22 cellular contexts compared by ENCODE assay signal in genomic region chrX:56228914-56229313, GRCh38. TPM values are rescaled to one million over a fixed set of nuclear protein-coding genes. Genes with fewer than 3 reads are reported as not detected.
DNase-seq lines count a peak whose midpoint lies in the region; ATAC-seq, FAIRE-seq and TF ChIP-seq lines count a peak whose summit lies in the region.
"Had no signal": no experiment of that assay in that cellular context is flagged by ENCODE, and none has a peak within 500 bp of the region (broad histone marks: within the 10 kb centered on the region; RNA-seq: fewer than 3 reads in every experiment).

No MANE protein-coding gene starts in this region.

- CTCF ChIA-PET in activated B cell treated with CpG ODN at 0.5 μM for 24 hours (lab: Charles Lee) (no interaction called here), Calu3 (lab: Charles Lee) (no interaction called here)

- no peak overlapping the region for H3K4me3 ChIP-seq in left ventricle myocardium inferior
- H3K4me3 ChIP-seq in small intestine (ENCODE audit: low read depth in 1 of 2, low read length in 2 of 2), result no peak overlapping the region
- no peak overlapping the region for H3K4me3 ChIP-seq in gastroesophageal sphincter
- H3K4me3 ChIP-seq: body of pancreas, MG63, spleen had no signal

- no peaks in the 10 kb centered on the region for H3K27me3 Mint-ChIP-seq in activated B cell treated with CpG ODN at 0.5 μM for 24 hours
- no peaks in the 10 kb centered on the region for H3K27me3 Mint-ChIP-seq in Calu3 (ENCODE audit: unreplicated experiment)

- peaks cover 16% of the 10 kb centered on the region for H3K4me1 ChIP-seq in left ventricle myocardium inferior
- no peaks in the 10 kb centered on the region for H3K4me1 ChIP-seq in small intestine (ENCODE audit: control insufficient read depth in 2 of 2, insufficient read depth in 1 of 2, low read depth in 1 of 2, low read length in 1 of 2)
- H3K4me1 ChIP-seq in gastroesophageal sphincter, result no peaks in the 10 kb centered on the region
- H3K4me1 ChIP-seq: body of pancreas had no signal

- no peak for TF ChIP-seq EP300 in gastroesophageal sphincter (IDR thresholded peaks at IDR 0.05)

- H3K9me3 Mint-ChIP-seq in activated B cell treated with CpG ODN at 0.5 μM for 24 hours (no peaks in the 10 kb centered on the region), Calu3 (ENCODE audit: low read depth, unreplicated experiment) (no peaks in the 10 kb centered on the region)
- H3K9me3 Mint-ChIP-seq: activated naive CD4-positive, alpha-beta T cell treated with anti-CD3 and anti-CD28 coated beads, Interleukin-2, amount 50 U/mL, for 72 hours; activated T-cell treated with anti-CD3 and anti-CD28 coated beads, Interleukin-2, amount 50 U/mL, for 24 hours; nephron had no signal

- no TSS peak for BruUV-seq in Calu3 (replicated peaks; lab: Mats Ljungman, UMichigan)

- no peaks in the 10 kb centered on the region for H3K9me3 ChIP-seq in left ventricle myocardium inferior (replicated peaks)
- H3K9me3 ChIP-seq in small intestine (ENCODE audit: control insufficient read depth, low read depth), result no peaks in the 10 kb centered on the region
- H3K9me3 ChIP-seq in gastroesophageal sphincter, result no peaks in the 10 kb centered on the region
- H3K9me3 ChIP-seq: body of pancreas, MG63, spleen had no signal

- no peaks in the 10 kb centered on the region for H3K36me3 Mint-ChIP-seq in activated B cell treated with CpG ODN at 0.5 μM for 24 hours (ENCODE audit: low read depth)
- H3K36me3 Mint-ChIP-seq in Calu3 (ENCODE audit: insufficient read depth, unreplicated experiment), result no peaks in the 10 kb centered on the region
- H3K36me3 Mint-ChIP-seq: activated naive CD4-positive, alpha-beta T cell treated with anti-CD3 and anti-CD28 coated beads, Interleukin-2, amount 50 U/mL, for 72 hours had no signal

- H3K4me1 Mint-ChIP-seq in activated B cell treated with CpG ODN at 0.5 μM for 24 hours, result peaks cover 18% of the 10 kb centered on the region
- H3K4me1 Mint-ChIP-seq in Calu3 (ENCODE audit: low read depth, unreplicated experiment), result peaks cover 7% of the 10 kb centered on the region

- no peaks in the 10 kb centered on the region for H3K36me3 ChIP-seq in left ventricle myocardium inferior
- no peaks in the 10 kb centered on the region for H3K36me3 ChIP-seq in small intestine (ENCODE audit: control insufficient read depth in 2 of 2, insufficient read depth in 2 of 2, low read length in 2 of 2)
- no peaks in the 10 kb centered on the region for H3K36me3 ChIP-seq in gastroesophageal sphincter
- H3K36me3 ChIP-seq: MG63, spleen had no signal

- H3K27ac Mint-ChIP-seq in activated B cell treated with CpG ODN at 0.5 μM for 24 hours (peak overlapping the region; percentile 19), Calu3 (ENCODE audit: unreplicated experiment) (no peak overlapping the region)
- H3K27ac Mint-ChIP-seq: activated naive CD4-positive, alpha-beta T cell treated with anti-CD3 and anti-CD28 coated beads, Interleukin-2, amount 50 U/mL, for 72 hours; activated T-cell treated with anti-CD3 and anti-CD28 coated beads, Interleukin-2, amount 50 U/mL, for 24 hours; nephron; progenitor cell of endocrine pancreas had no signal

- 11 to 36% (median 18%) methylated on average over 1 to 2 of the region's 2 CpGs for WGBS in small intestine, 3 donors
- WGBS in gastroesophageal sphincter (ENCODE audit: low coverage in 1 of 2), 2 donors, result 40 to 60% methylated on average over 1 of the region's 2 CpGs

- FAIRE-seq in small intestine (lab: Jason Lieb, UNC), result no peak
- no peak for FAIRE-seq in frontal cortex (lab: Jason Lieb, UNC)
- FAIRE-seq: GM19239 had no signal

- POLR2A ChIA-PET in activated B cell treated with CpG ODN at 0.5 μM for 24 hours (lab: Charles Lee), result no interaction called here

- ATAC-seq in activated B cell treated with CpG ODN at 0.5 μM for 24 hours (ENCODE audit: low read depth), result no peak
- ATAC-seq in gastroesophageal sphincter, result no peak
- ATAC-seq: activated naive CD4-positive, alpha-beta T cell treated with anti-CD3 and anti-CD28 coated beads, Interleukin-2, amount 50 U/mL, for 72 hours; body of pancreas had no signal

- TF ChIP-seq CTCF in activated B cell treated with CpG ODN at 0.5 μM for 24 hours (IDR thresholded peaks at IDR 0.05), result no peak
- no peak for TF ChIP-seq CTCF in left ventricle myocardium inferior (IDR thresholded peaks at IDR 0.05; ENCODE audit: borderline replicate concordance)
- TF ChIP-seq CTCF in gastroesophageal sphincter (IDR thresholded peaks at IDR 0.05), result no peak
- TF ChIP-seq CTCF in Calu3 (IDR thresholded peaks at IDR 0.05; ENCODE audit: unreplicated experiment), result no peak

- H3K27me3 ChIP-seq in left ventricle myocardium inferior (ENCODE audit: low read depth) (no peaks in the 10 kb centered on the region), small intestine (ENCODE audit: control insufficient read depth in 2 of 2, insufficient read depth in 2 of 2, low read length in 2 of 2) (no peaks in the 10 kb centered on the region), gastroesophageal sphincter (no peaks in the 10 kb centered on the region)
- H3K27me3 ChIP-seq: body of pancreas, MG63 had no signal

- DNase-seq in ELF-1 (ENCODE audit: low read depth, low spot score), result peak; percentile 59
- DNase-seq in activated B cell treated with CpG ODN at 0.5 μM for 24 hours, result no peak
- no peak for DNase-seq in left ventricle myocardium inferior
- peak; percentile 1 for DNase-seq in small intestine
- DNase-seq in superior temporal gyrus (ENCODE audit: extremely low spot score), result no peak
- no peak for DNase-seq in frontal cortex (ENCODE audit: low spot score in 2 of 2)
- DNase-seq in Calu3, result no peak
- DNase-seq: activated CD4-positive, alpha-beta T cell treated with anti-CD3 and anti-CD28 coated beads, Interleukin-2, amount 50 U/mL, for 48 hours; activated T-cell treated with anti-CD3 and anti-CD28 coated beads, Interleukin-2, amount 50 U/mL, for 24 hours; body of pancreas; H7; IMR-90; MG63; NCI-H187 treated with DMSO at 0.1 percent for 48 hours; NCI-H345; spleen had no signal

- TF ChIP-seq POLR2A in gastroesophageal sphincter (IDR thresholded peaks at IDR 0.05), result no peak

- intact Hi-C loops in activated B cell treated with CpG ODN at 0.5 μM for 24 hours (cut with micrococcal nuclease) (no loop called here), left ventricle myocardium inferior (cut with micrococcal nuclease) (loop anchor here (10.0 kb wide), 1 partner anchor 1844 kb away; no protein-coding TSS in a partner anchor), Calu3 (cut with micrococcal nuclease; ENCODE audit: unreplicated experiment) (loop anchor here (5.0 kb wide), 1 partner anchor 202 kb away; no protein-coding TSS in a partner anchor)

- H3K27ac ChIP-seq in left ventricle myocardium inferior (replicated peaks), result peak overlapping the region; percentile 58
- H3K27ac ChIP-seq in small intestine (ENCODE audit: low read depth in 1 of 2, low read length in 1 of 2), result no peak overlapping the region
- peak overlapping the region in 2 of 4 donors; percentile 7 to 34 for H3K27ac ChIP-seq in gastroesophageal sphincter
- H3K27ac ChIP-seq: body of pancreas, RWPE1 had no signal

- H3K4me3 Mint-ChIP-seq in activated B cell treated with CpG ODN at 0.5 μM for 24 hours (no peak overlapping the region), Calu3 (ENCODE audit: low read depth, unreplicated experiment) (no peak overlapping the region)
- H3K4me3 Mint-ChIP-seq: activated T-cell treated with anti-CD3 and anti-CD28 coated beads, Interleukin-2, amount 50 U/mL, for 24 hours; nephron had no signal

RNA-seq across cellular contexts. Expression of gene KLF8, which starts 3.2 kb away (rescaled TPM):
- total RNA-seq in activated B cell treated with CpG ODN at 0.5 μM for 24 hours (15.2 and 17.8 TPM in 2 replicates), left ventricle myocardium inferior (3.3 TPM), frontal cortex (12.6 TPM), gastroesophageal sphincter (10 to 100 TPM; 10.9 to 15.1 (median 13.5) TPM), Calu3 (2022) (0.66 and 0.83 TPM in 2 replicates)
- polyA plus RNA-seq in small intestine, result 1 to 10 TPM in 1 of 3 donors, not detected in 2; 2.4 TPM
- total RNA-seq: IMR-90 had no signal

Comparison
In these comparisons a context has a peak if more than half of its experiments do, and no peak if none do; other contexts are left out.
1. DNase-seq: peak in ELF-1 (single experiment) and small intestine (single experiment); none in activated B cell treated with CpG ODN at 0.5 μM for 24 hours (single experiment), left ventricle myocardium inferior (single experiment), superior temporal gyrus (single experiment), frontal cortex (0 of 2) and Calu3 (single experiment).